7 cellular contexts compared by ENCODE assay signal in genomic region chr20:47854687-47855212, GRCh38.
DNase-seq lines count a peak whose midpoint lies in the region; ATAC-seq and TF ChIP-seq lines count a peak whose summit lies in the region.

No MANE protein-coding gene starts in this region.

- no peak overlapping the region for H3K23ac ChIP-seq in mesenchymal stem cell (ENCODE audit: low read length in 2 of 2)

- no peaks in the 10 kb centered on the region for H3F3A ChIP-seq in Loucy (ENCODE audit: low read depth)

- H3K14ac ChIP-seq in mesenchymal stem cell (ENCODE audit: low read length in 2 of 2): no peak overlapping the region

- no peak overlapping the region for H3K4me3 Mint-ChIP-seq in CD14-positive monocyte

- H3K79me1 ChIP-seq in mesenchymal stem cell (replicated peaks; ENCODE audit: low read length, poor library complexity, severe bottlenecking): no peaks in the 10 kb centered on the region

- H3K9ac ChIP-seq in Loucy (ENCODE audit: low read depth, low read length, poor library complexity, severe bottlenecking) (no peak overlapping the region), mesenchymal stem cell (ENCODE audit: low read length) (no peak overlapping the region)

- H3K36me3 Mint-ChIP-seq in CD14-positive monocyte: no peaks in the 10 kb centered on the region

- H3K9me3 ChIP-seq in Loucy (ENCODE audit: insufficient read depth, low read depth, low read length): no peaks in the 10 kb centered on the region
- H3K9me3 ChIP-seq in adrenal gland (replicated peaks in 1 of 3): no peaks in the 10 kb centered on the region
- H3K9me3 ChIP-seq in mesenchymal stem cell (ENCODE audit: control insufficient read depth, low read length): peaks cover 4% of the 10 kb centered on the region

- 75 to 88% (median 80%) methylated on average over 8 to 10 of the region's 10 CpGs for WGBS in adrenal gland, 4 donors
- WGBS in mesenchymal stem cell: 64% methylated on average over 10 of the region's 10 CpGs

- no peaks in the 10 kb centered on the region for H3K9me2 ChIP-seq in Loucy (replicated peaks; ENCODE audit: low read depth, low read length)

- no peak overlapping the region for H3K18ac ChIP-seq in mesenchymal stem cell (ENCODE audit: low read depth in 1 of 2, low read length in 2 of 2)

- intact Hi-C loops in adrenal gland (cut with DNase I): no loop called here
- intact Hi-C loops in CD14-positive monocyte (cut with micrococcal nuclease): no loop called here

- no peak overlapping the region for H4K8ac ChIP-seq in mesenchymal stem cell (ENCODE audit: low read length)

- H3K4me3 ChIP-seq in Loucy (ENCODE audit: low read length, poor library complexity, severe bottlenecking) (no peak overlapping the region), adrenal gland (no peak overlapping the region), mesenchymal stem cell (ENCODE audit: insufficient read depth in 1 of 2, low read depth in 1 of 2, low read length in 2 of 2) (no peak overlapping the region)

- no peak overlapping the region for H3K4me2 ChIP-seq in Loucy (ENCODE audit: low read depth, low read length, poor library complexity, severe bottlenecking)
- no peak overlapping the region for H3K4me2 ChIP-seq in mesenchymal stem cell (ENCODE audit: low read length, poor library complexity, severe bottlenecking)

- no peak overlapping the region for H2BK12ac ChIP-seq in mesenchymal stem cell (ENCODE audit: low read length in 2 of 2)

- no peak overlapping the region for H2BK5ac ChIP-seq in mesenchymal stem cell (ENCODE audit: low read depth, low read length, poor library complexity, severe bottlenecking)

- H3K4me1 ChIP-seq in Loucy (ENCODE audit: insufficient read depth, low read length, poor library complexity, severe bottlenecking) (no peaks in the 10 kb centered on the region), adrenal gland (replicated peaks in 1 of 2) (no peaks in the 10 kb centered on the region), mesenchymal stem cell (ENCODE audit: control insufficient read depth, insufficient read depth, low read depth, low read length) (peaks cover 9% of the 10 kb centered on the region)

- peak; percentile 54 for TF ChIP-seq CTCF in GM10266 (IDR thresholded peaks at IDR 0.05; ENCODE audit: control insufficient read depth, insufficient read depth, low read depth, missing control alignments)
- TF ChIP-seq CTCF in Loucy (conservative IDR thresholded peaks at IDR 0.05; ENCODE audit: low read length): peak; percentile 37
- peak; percentile 17 to 60 (median 38) for TF ChIP-seq CTCF in adrenal gland (IDR thresholded peaks at IDR 0.05)
- no peak for TF ChIP-seq CTCF in CD14-positive monocyte (IDR thresholded peaks at IDR 0.05)

- no peak overlapping the region for H2BK120ac ChIP-seq in mesenchymal stem cell (ENCODE audit: low read depth, low read length)

- DNase-seq in GM10266 (ENCODE audit: extremely low spot score): peak; percentile 45
- DNase-seq in adrenal gland: peak; percentile 29 to 63 (median 44)
- peak; percentile 53 for DNase-seq in mesenchymal stem cell
- no peak for DNase-seq in CD14-positive monocyte (ENCODE audit: low spot score)
- no peak for DNase-seq in NK-92 (lab: John Stamatoyannopoulos, UW; ENCODE audit: unreplicated experiment)

- TF ChIP-seq POLR2A in adrenal gland (IDR thresholded peaks at IDR 0.05): no peak

- no peaks in the 10 kb centered on the region for H3K79me2 ChIP-seq in Loucy (ENCODE audit: insufficient read depth, low read length)

- no peak overlapping the region for H3K27ac ChIP-seq in adrenal gland
- H3K27ac ChIP-seq in mesenchymal stem cell (ENCODE audit: low read length, poor library complexity, severe bottlenecking): no peak overlapping the region

- no peak overlapping the region for H2BK15ac ChIP-seq in mesenchymal stem cell (ENCODE audit: low read depth, poor library complexity, severe bottlenecking)

- H2AFZ ChIP-seq in Loucy (ENCODE audit: low read length): no peak overlapping the region
- no peak overlapping the region for H2AFZ ChIP-seq in mesenchymal stem cell (ENCODE audit: low read depth, low read length)

- H3K27ac Mint-ChIP-seq in CD14-positive monocyte: no peak overlapping the region

- H4K91ac ChIP-seq in mesenchymal stem cell (ENCODE audit: low read length): no peak overlapping the region

- no peaks in the 10 kb centered on the region for H4K20me1 ChIP-seq in Loucy (ENCODE audit: insufficient read depth, low read length, poor library complexity, severe bottlenecking)

- ATAC-seq in HG03460 (IDR thresholded peaks at IDR 0.05; ENCODE audit: unreplicated experiment): no peak

- H2AK5ac ChIP-seq in mesenchymal stem cell (ENCODE audit: low read length, severe bottlenecking): no peak overlapping the region

- H3K4me1 Mint-ChIP-seq in CD14-positive monocyte: peaks cover 1% of the 10 kb centered on the region

- H3K27me3 Mint-ChIP-seq in CD14-positive monocyte (ENCODE audit: low read depth in 3 of 3): peaks cover 13 to 22% (median 17%) of the 10 kb centered on the region in 3 donors

- H3K27me3 ChIP-seq in Loucy (ENCODE audit: insufficient read depth, low read length, poor library complexity, severe bottlenecking) (no peaks in the 10 kb centered on the region), adrenal gland (no peaks in the 10 kb centered on the region), mesenchymal stem cell (ENCODE audit: control insufficient read depth in 1 of 2, insufficient read depth in 1 of 2, low read length in 2 of 2) (peaks cover 17 to 45% of the 10 kb centered on the region in 2 experiments)

- no peaks in the 10 kb centered on the region for H3K36me3 ChIP-seq in Loucy (ENCODE audit: insufficient read depth, low read length)
- H3K36me3 ChIP-seq in adrenal gland (replicated peaks in 1 of 2): no peaks in the 10 kb centered on the region
- H3K36me3 ChIP-seq in mesenchymal stem cell (ENCODE audit: control insufficient read depth in 1 of 2, insufficient read depth in 2 of 2, low read depth in 1 of 2, low read length in 2 of 2): no peaks in the 10 kb centered on the region

- H3K4ac ChIP-seq in mesenchymal stem cell (ENCODE audit: low read depth in 1 of 2, low read length in 2 of 2): no peak overlapping the region

- H3K9me3 Mint-ChIP-seq in CD14-positive monocyte: peaks cover 0 to 5% (median 0%) of the 10 kb centered on the region in 7 donors

Comparison
In these comparisons a context has a peak if more than half of its experiments do, and no peak if none do; other contexts are left out.
1. DNase-seq: peak in GM10266 (single experiment), adrenal gland (7 of 7) and mesenchymal stem cell (single experiment); none in CD14-positive monocyte (single experiment) and NK-92 (single experiment).